ENCODE assay signal across 8 cellular contexts in the genomic region with DNA sequence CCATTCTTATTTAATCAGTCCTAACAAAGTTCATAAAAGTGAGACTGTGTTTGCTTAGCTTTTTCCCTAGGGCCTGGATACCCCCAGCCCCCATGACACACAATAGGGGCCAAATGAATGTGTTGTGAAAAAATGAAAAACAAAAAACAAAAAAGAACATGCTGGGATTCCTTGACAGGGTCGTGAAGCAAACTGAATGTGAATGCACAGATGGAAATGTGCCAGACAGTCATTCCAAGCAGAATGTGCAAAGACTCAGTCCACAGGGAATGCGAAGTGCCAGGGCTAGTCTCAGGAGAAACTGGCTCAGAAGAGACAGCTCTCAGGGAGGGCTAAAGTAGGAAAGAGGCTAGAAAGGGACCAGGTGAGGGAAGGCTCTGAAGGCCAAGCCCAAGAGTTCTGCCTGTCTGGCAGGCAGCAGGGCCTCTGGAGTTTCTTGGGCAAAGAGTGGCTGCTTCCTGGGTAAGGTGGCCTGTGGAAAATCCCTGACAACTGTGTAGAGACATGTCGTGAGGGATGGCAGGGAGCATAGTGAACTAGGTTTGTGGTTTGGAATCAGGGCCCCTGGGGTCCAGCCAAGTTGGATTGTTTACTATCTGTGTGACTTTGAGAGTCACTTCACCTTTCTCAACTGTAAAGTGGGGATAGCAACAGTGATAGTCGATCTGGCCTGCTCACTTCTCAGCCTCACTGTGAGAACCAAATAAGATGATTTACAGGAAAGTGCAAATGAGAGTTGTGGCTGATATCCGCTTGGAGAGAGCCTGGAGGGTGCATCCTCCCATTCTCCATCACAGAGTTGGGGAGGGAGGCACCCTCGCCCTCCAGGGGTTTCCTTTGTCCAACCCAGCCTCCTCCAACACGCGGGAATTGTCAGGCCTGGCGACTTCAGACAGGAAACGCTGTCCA. TPM values are rescaled to one million over a fixed set of nuclear protein-coding genes. Genes with fewer than 3 reads are reported as not detected.
DNase-seq lines count a peak whose midpoint lies in the region; ATAC-seq and TF ChIP-seq lines count a peak whose summit lies in the region.

No MANE protein-coding gene starts in this region.

- peak overlapping the region; percentile 97 for H2AFZ ChIP-seq in GM23338

- no peak for TF ChIP-seq EP300 in stomach (IDR thresholded peaks at IDR 0.05)

- peak overlapping the region; percentile 98 for H3K4me2 ChIP-seq in GM23338

- peak overlapping the region; percentile 82 for H3K4me3 Mint-ChIP-seq in GM23338
- H3K4me3 Mint-ChIP-seq in activated CD4-positive, alpha-beta memory T cell treated with anti-CD3 and anti-CD28 coated beads for 36 hours = peak overlapping the region; percentile 81

- no peak overlapping the region for H3K27ac Mint-ChIP-seq in GM23338
- no peak overlapping the region for H3K27ac Mint-ChIP-seq in activated CD4-positive, alpha-beta memory T cell treated with anti-CD3 and anti-CD28 coated beads for 36 hours

- 16% methylated on average over 10 of the region's 10 CpGs for WGBS in right cardiac atrium
- WGBS in stomach, 5 donors = 9 to 21% (median 13%) methylated on average over 10 of the region's 10 CpGs

- peaks cover 27% of the 10 kb centered on the region for H3K27me3 Mint-ChIP-seq in GM23338 (ENCODE audit: insufficient read depth, low read depth, poor library complexity)
- no peaks in the 10 kb centered on the region for H3K27me3 Mint-ChIP-seq in activated CD4-positive, alpha-beta memory T cell treated with anti-CD3 and anti-CD28 coated beads for 36 hours

- TF ChIP-seq POLR2A in stomach (IDR thresholded peaks at IDR 0.05) (no peak), GM18505 (IDR thresholded peaks at IDR 0.05; ENCODE audit: borderline replicate concordance, extremely low read depth, insufficient read depth, insufficient read length) (no peak)

- CTCF ChIA-PET in activated CD4-positive, alpha-beta memory T cell treated with anti-CD3 and anti-CD28 coated beads for 36 hours (lab: Charles Lee) = interaction anchor here (0.7 to 15.3 kb wide), 13 partner anchors 10 to 117 kb away, joined by 3 to 245 read pairs (median 7); partner anchors contain the start of genes CKS1B, EFNA4, FLAD1 and PMVK

- no peaks in the 10 kb centered on the region for H3K79me2 ChIP-seq in GM23338 (replicated peaks; ENCODE audit: insufficient read depth)

- peak overlapping the region; percentile 100 for H3K27ac ChIP-seq in 22Rv1
- H3K27ac ChIP-seq in GM23338 (ENCODE audit: low read depth) = no peak overlapping the region
- H3K27ac ChIP-seq in right cardiac atrium (ENCODE audit: low read length) = peak overlapping the region; percentile 49
- peak overlapping the region; percentile 92 to 97 (median 95) for H3K27ac ChIP-seq in stomach

- no peaks in the 10 kb centered on the region; the same call in 2 of the 3 replicates for H3K9me3 Mint-ChIP-seq in GM23338
- no peaks in the 10 kb centered on the region for H3K9me3 Mint-ChIP-seq in activated CD4-positive, alpha-beta memory T cell treated with anti-CD3 and anti-CD28 coated beads for 36 hours

- H3K36me3 Mint-ChIP-seq in GM23338 (ENCODE audit: low read depth) = no peaks in the 10 kb centered on the region; the same call in 2 of the 3 replicates
- no peaks in the 10 kb centered on the region for H3K36me3 Mint-ChIP-seq in activated CD4-positive, alpha-beta memory T cell treated with anti-CD3 and anti-CD28 coated beads for 36 hours

- H3K4me3 ChIP-seq in GM23338 (peak overlapping the region; percentile 90), right cardiac atrium (ENCODE audit: low read length) (peak overlapping the region; percentile 83), stomach (peak overlapping the region; percentile 73 to 89 (median 78))

- H3K9me2 ChIP-seq in GM23338 (ENCODE audit: insufficient read depth) = no peaks in the 10 kb centered on the region

- ATAC-seq in GM23338 (no peak), right cardiac atrium (no peak), GM18505 (IDR thresholded peaks at IDR 0.05; ENCODE audit: unreplicated experiment) (no peak)

- H3K27me3 ChIP-seq in GM23338 (ENCODE audit: insufficient read depth) (peaks cover 24% of the 10 kb centered on the region), right cardiac atrium (ENCODE audit: control insufficient read depth, insufficient read depth) (no peaks in the 10 kb centered on the region), stomach (no peaks in the 10 kb centered on the region)

- H3K4me1 ChIP-seq in GM23338 (ENCODE audit: insufficient read depth) = peaks cover 18% of the 10 kb centered on the region; the same call in 1 of the 2 replicates
- peaks cover 3% of the 10 kb centered on the region for H3K4me1 ChIP-seq in right cardiac atrium (ENCODE audit: control insufficient read depth, insufficient read depth, low read length)
- peaks cover 37 to 52% (median 50%) of the 10 kb centered on the region in 4 donors for H3K4me1 ChIP-seq in stomach

- POLR2A ChIA-PET in activated CD4-positive, alpha-beta memory T cell treated with anti-CD3 and anti-CD28 coated beads for 36 hours (lab: Charles Lee) = interaction anchor here (1.0 kb wide), 1 partner anchor 34 kb away, joined by 3 read pairs; no protein-coding TSS in a partner anchor

- no peaks in the 10 kb centered on the region for H3K36me3 ChIP-seq in GM23338 (ENCODE audit: insufficient read depth)
- peaks cover 7 to 17% (median 15%) of the 10 kb centered on the region in 4 donors for H3K36me3 ChIP-seq in stomach

- intact Hi-C loops in activated CD4-positive, alpha-beta memory T cell treated with anti-CD3 and anti-CD28 coated beads for 36 hours (cut with micrococcal nuclease) = loop anchor here (2.0 kb wide), 1 partner anchor 47 kb away; the partner anchor contains the start of gene ZBTB7B
- intact Hi-C loops in right cardiac atrium (cut with DNase I) (loop anchor here in 1 of 4 donors (5.0 kb wide), 1 partner anchor 32 kb away; no protein-coding TSS in a partner anchor), stomach (cut with DNase I; ENCODE audit: low total_unique reads) (no loop called here)

- H3F3A ChIP-seq in GM23338 (replicated peaks; ENCODE audit: low read depth) = peaks cover 12% of the 10 kb centered on the region; the same call in 1 of the 2 replicates

- H3K9me3 ChIP-seq in right cardiac atrium (ENCODE audit: control insufficient read depth, low read length) (no peaks in the 10 kb centered on the region), stomach (no peaks in the 10 kb centered on the region)

- H3K4me1 Mint-ChIP-seq in GM23338 = peaks cover 48% of the 10 kb centered on the region
- H3K4me1 Mint-ChIP-seq in activated CD4-positive, alpha-beta memory T cell treated with anti-CD3 and anti-CD28 coated beads for 36 hours (ENCODE audit: low read depth) = peaks cover 25% of the 10 kb centered on the region

- H4K20me1 ChIP-seq in GM23338 (replicated peaks; ENCODE audit: insufficient read depth) = peaks cover 3% of the 10 kb centered on the region; the same call in 1 of the 2 replicates

- no peak for TF ChIP-seq CTCF in 22Rv1 (IDR thresholded peaks at IDR 0.05)
- no peak for TF ChIP-seq CTCF in GM23338 (conservative IDR thresholded peaks at IDR 0.05; ENCODE audit: low read depth in 2 of 2)
- TF ChIP-seq CTCF in stomach (IDR thresholded peaks at IDR 0.05) = no peak

- DNase-seq in GM23338 (ENCODE audit: low spot score) (no peak), right cardiac atrium (peak in 1 of 3 donors; percentile 31), stomach (no peak), NCI-H187 (lab: John Stamatoyannopoulos, UW) (no peak)
- DNase-seq in activated CD4-positive, alpha-beta memory T cell treated with anti-CD3 and anti-CD28 coated beads for 36 hours = no peak
- DNase-seq in activated CD8-positive, alpha-beta memory T cell treated with anti-CD3 and anti-CD28 coated beads for 24 hours = no peak

TF ChIP-seq in GM23338, 12 proteins besides CTCF, POLR2A, EP300 and RAD21 (continues in another document):
- TF ChIP-seq ZNF331 (CRISPR knock-in tag; IDR thresholded peaks at IDR 0.05; ENCODE audit: low read depth) (no peak), EZH2phosphoT487 (IDR thresholded peaks at IDR 0.05; ENCODE audit: unreplicated experiment) (no peak)

RNA-seq across cellular contexts. Expression of gene ADAM15, which starts 1.2 kb away (rescaled TPM):
- 25.9 and 31.1 TPM in 2 replicates for total RNA-seq in GM23338 (2014; rRNA removed; shearing (Covaris generic))
- polyA plus RNA-seq in GM23338 (2016; fragmentation: Nextera tagmentation; extraction: Ambion mirVana) (24.2 and 25.9 TPM in 2 replicates), right cardiac atrium (68.4 TPM), stomach (100 to 1,000 TPM; 149 to 267 (median 159) TPM)
- 10 to 100 TPM; 54.3 to 60.5 TPM for total RNA-seq in activated CD4-positive, alpha-beta memory T cell treated with anti-CD3 and anti-CD28 coated beads for 36 hours
- total RNA-seq in right cardiac atrium (100 to 1,000 TPM in 1 of 4 donors, 10 to 100 TPM in 3; 51.2 to 106 (median 63.6) TPM), stomach (100 to 1,000 TPM in 4 of 5 donors, 10 to 100 TPM in 1; 56.2 to 335 (median 126) TPM)

RNA-seq across cellular contexts. Expression of gene EFNA4, which starts 13.6 kb away (rescaled TPM):
- total RNA-seq in GM23338 (2014; rRNA removed; shearing (Covaris generic)) = 22.9 and 25.0 TPM in 2 replicates
- polyA plus RNA-seq in GM23338 (2016; fragmentation: Nextera tagmentation; extraction: Ambion mirVana) (11.1 and 16.4 TPM in 2 replicates), right cardiac atrium (3.0 TPM), stomach (10 to 100 TPM in 1 of 3 donors, 1 to 10 TPM in 2; 4.3 to 13.2 (median 6.7) TPM)
- 1 to 10 TPM; 5.0 to 6.1 TPM for total RNA-seq in activated CD4-positive, alpha-beta memory T cell treated with anti-CD3 and anti-CD28 coated beads for 36 hours
- total RNA-seq in right cardiac atrium (1 to 10 TPM; 3.3 to 4.2 (median 3.7) TPM), stomach (1 to 10 TPM in 3 of 5 donors, not detected in 2; 3.5 to 9.9 (median 5.8) TPM)

RNA-seq across cellular contexts. Expression of gene DCST1, which starts 16.3 kb away (rescaled TPM):
- total RNA-seq in GM23338 (2014; rRNA removed; shearing (Covaris generic)) = not detected in 2 replicates
- polyA plus RNA-seq in GM23338 (2016; fragmentation: Nextera tagmentation; extraction: Ambion mirVana) (not detected in 2 replicates), right cardiac atrium (not detected), stomach (under 1 TPM in 1 of 3 donors, not detected in 2; 0.13 TPM)
- total RNA-seq in activated CD4-positive, alpha-beta memory T cell treated with anti-CD3 and anti-CD28 coated beads for 36 hours = under 1 TPM in 1 of 2 experiments, not detected in 1; 0.14 TPM
- total RNA-seq in right cardiac atrium (not detected), stomach (under 1 TPM in 2 of 5 donors, not detected in 3; 0.18 to 0.89 TPM)

RNA-seq across cellular contexts. Expression of gene DCST2, which starts 16.3 kb away (rescaled TPM):
- not detected in 2 replicates for total RNA-seq in GM23338 (2014; rRNA removed; shearing (Covaris generic))
- polyA plus RNA-seq in GM23338 (2016; fragmentation: Nextera tagmentation; extraction: Ambion mirVana) (0.28 and 0.78 TPM in 2 replicates), right cardiac atrium (0.23 TPM), stomach (1 to 10 TPM; 1.6 to 6.6 (median 6.1) TPM)
- 1 to 10 TPM; 1.1 to 1.3 TPM for total RNA-seq in activated CD4-positive, alpha-beta memory T cell treated with anti-CD3 and anti-CD28 coated beads for 36 hours
- total RNA-seq in right cardiac atrium (under 1 TPM in 3 of 4 donors, not detected in 1; 0.25 to 0.33 (median 0.32) TPM), stomach (100 to 1,000 TPM in 1 of 5 donors, not detected in 4; 158 TPM)

RNA-seq across cellular contexts. Expression of gene EFNA3, which starts 28.7 kb away (rescaled TPM):
- 13.6 and 14.5 TPM in 2 replicates for total RNA-seq in GM23338 (2014; rRNA removed; shearing (Covaris generic))
- polyA plus RNA-seq in GM23338 (2016; fragmentation: Nextera tagmentation; extraction: Ambion mirVana) (10.3 and 13.5 TPM in 2 replicates), right cardiac atrium (1.1 TPM), stomach (1 to 10 TPM in 2 of 3 donors, under 1 TPM in 1; 0.76 to 4.9 (median 1.5) TPM)
- 1 to 10 TPM; 2.4 to 2.6 TPM for total RNA-seq in activated CD4-positive, alpha-beta memory T cell treated with anti-CD3 and anti-CD28 coated beads for 36 hours
- total RNA-seq in right cardiac atrium (1 to 10 TPM in 3 of 4 donors, under 1 TPM in 1; 0.78 to 1.9 (median 1.2) TPM), stomach (not detected)
